In the genomic region with DNA sequence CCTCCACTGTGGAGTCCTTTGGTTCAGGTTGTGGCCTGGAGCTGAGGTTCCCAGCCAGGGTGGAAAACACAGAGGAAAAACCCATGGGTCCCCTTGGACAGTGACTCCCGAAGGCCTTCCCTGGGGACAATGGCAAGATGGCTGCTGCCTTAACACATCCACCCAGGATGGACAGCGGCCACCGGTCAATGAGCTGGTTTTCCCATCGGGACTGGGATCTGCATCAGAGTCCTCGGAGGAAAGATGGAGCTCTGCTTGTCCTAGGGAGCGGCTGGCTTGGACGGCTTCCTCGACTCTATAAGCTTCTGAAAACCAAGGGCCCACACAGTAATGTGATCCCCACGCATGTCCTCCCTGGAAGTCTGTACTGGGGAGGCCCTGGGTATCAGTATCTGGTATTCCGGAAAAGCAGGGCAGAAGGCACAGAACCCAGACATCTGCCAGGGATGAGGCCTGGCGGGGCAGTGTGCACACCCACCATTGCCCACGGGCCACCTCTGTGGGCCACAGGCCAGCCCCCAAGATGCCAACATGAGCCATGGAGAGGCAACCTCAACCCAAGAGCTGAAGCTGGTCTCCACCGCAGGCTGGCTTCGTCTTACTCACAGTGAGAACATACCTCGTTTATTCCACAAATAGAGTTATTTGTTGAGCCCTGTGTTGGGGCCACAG, we compare ENCODE assay signal across 31 cellular contexts.
"Had no signal": no experiment of that assay in that cellular context is flagged by ENCODE, and none has a peak within 500 bp of the region (broad histone marks: within the 10 kb centered on the region; RNA-seq: fewer than 3 reads in every experiment).

No MANE protein-coding gene starts in this region.

- H3K27ac ChIP-seq: adrenal gland, body of pancreas, epithelial cell of prostate, esophagus squamous epithelium, gastroesophageal sphincter had no signal

- H3K4me1 Mint-ChIP-seq: activated CD4-positive, alpha-beta T cell treated with anti-CD3 and anti-CD28 coated beads for 36 hours; activated CD4-positive, alpha-beta T cell treated with anti-CD3 and anti-CD28 coated beads, Interleukin-2, amount 10 ng/mL, durations not matched to agents 24 days and 14 days; activated naive CD4-positive, alpha-beta T cell treated with anti-CD3 and anti-CD28 coated beads, Interleukin-2, amount 50 U/mL, for 24 hours; activated naive CD8-positive, alpha-beta T cell treated with anti-CD3 and anti-CD28 coated beads for 36 hours had no signal

- H3K27me3 Mint-ChIP-seq: activated naive CD4-positive, alpha-beta T cell treated with anti-CD3 and anti-CD28 coated beads, Interleukin-2, amount 50 U/mL, for 24 hours; activated naive CD8-positive, alpha-beta T cell treated with anti-CD3 and anti-CD28 coated beads for 36 hours had no signal

- H3K36me3 ChIP-seq: adrenal gland, esophagus squamous epithelium, gastroesophageal sphincter had no signal

- H3K36me3 Mint-ChIP-seq: activated CD4-positive, alpha-beta memory T cell treated with anti-CD3 and anti-CD28 coated beads for 36 hours; activated CD8-positive, alpha-beta memory T cell treated with anti-CD3 and anti-CD28 coated beads, Interleukin-2, amount 10 ng/mL, durations not matched to agents 7 days and 5 days; activated naive CD4-positive, alpha-beta T cell treated with anti-CD3 and anti-CD28 coated beads, Interleukin-2, amount 50 U/mL, for 24 hours; activated naive CD8-positive, alpha-beta T cell treated with anti-CD3 and anti-CD28 coated beads for 36 hours had no signal

- ATAC-seq: activated CD4-positive, alpha-beta T cell treated with anti-CD3 and anti-CD28 coated beads for 36 hours; activated CD8-positive, alpha-beta memory T cell treated with anti-CD3 and anti-CD28 coated beads, Interleukin-2, amount 10 ng/mL, durations not matched to agents 7 days and 5 days; activated CD8-positive, alpha-beta T cell treated with anti-CD3 and anti-CD28 coated beads, Interleukin-2, amount 10 ng/mL, durations not matched to agents 7 days and 5 days; activated naive CD8-positive, alpha-beta T cell treated with anti-CD3 and anti-CD28 coated beads, Interleukin-2, amount 50 U/mL, for 24 hours; body of pancreas; gastroesophageal sphincter had no signal

- FAIRE-seq: colon, endometrium, endothelial cell of umbilical vein had no signal

- H3K4me3 Mint-ChIP-seq: activated CD4-positive, alpha-beta memory T cell treated with anti-CD3 and anti-CD28 coated beads for 36 hours; activated CD4-positive, alpha-beta T cell treated with anti-CD3 and anti-CD28 coated beads for 36 hours; activated CD4-positive, alpha-beta T cell treated with anti-CD3 and anti-CD28 coated beads, Interleukin-2, amount 10 ng/mL, durations not matched to agents 24 days and 14 days; activated CD8-positive, alpha-beta memory T cell treated with anti-CD3 and anti-CD28 coated beads, Interleukin-2, amount 10 ng/mL, durations not matched to agents 7 days and 5 days; activated CD8-positive, alpha-beta T cell treated with anti-CD3 and anti-CD28 coated beads, Interleukin-2, amount 10 ng/mL, durations not matched to agents 7 days and 5 days; activated naive CD4-positive, alpha-beta T cell treated with anti-CD3 and anti-CD28 coated beads for 36 hours; activated naive CD4-positive, alpha-beta T cell treated with anti-CD3 and anti-CD28 coated beads, Interleukin-2, amount 50 U/mL, for 24 hours; activated naive CD8-positive, alpha-beta T cell treated with anti-CD3 and anti-CD28 coated beads for 36 hours; activated naive CD8-positive, alpha-beta T cell treated with anti-CD3 and anti-CD28 coated beads, Interleukin-2, amount 50 U/mL, for 24 hours; activated T-helper 1 cell treated with anti-CD3 and anti-CD28 coated beads, Interleukin-12 subunit alpha, Interleukin-12 subunit beta, Interleukin-2, Interleukin-4 antibody, amounts not matched to agents 30 ng/mL and 10 ng/mL and 1 ng/mL, durations not matched to agents 14 hours and 24 hours and 36 hours had no signal

- H3K9me3 ChIP-seq: adrenal gland, body of pancreas, esophagus squamous epithelium, gastroesophageal sphincter had no signal

- DNase-seq: activated CD4-positive, alpha-beta memory T cell treated with anti-CD3 and anti-CD28 coated beads for 36 hours; activated CD4-positive, alpha-beta T cell treated with anti-CD3 and anti-CD28 coated beads for 36 hours; activated CD4-positive, alpha-beta T cell treated with anti-CD3 and anti-CD28 coated beads, Interleukin-2, amount 10 ng/mL, durations not matched to agents 24 days and 14 days; activated CD4-positive, CD25-positive, alpha-beta regulatory T cell; activated CD4-positive, CD25-positive, alpha-beta regulatory T cell treated with anti-CD3 and anti-CD28 coated beads, Interleukin-2, amount 50 U/mL, for 72 hours; activated CD8-positive, alpha-beta memory T cell treated with anti-CD3 and anti-CD28 coated beads, Interleukin-2, amount 10 ng/mL, durations not matched to agents 7 days and 5 days; activated CD8-positive, alpha-beta memory T cell treated with anti-CD3 and anti-CD28 coated beads, Interleukin-2, amount 50 U/mL, for 4 hours; activated CD8-positive, alpha-beta T cell treated with anti-CD3 and anti-CD28 coated beads, Interleukin-2, amount 10 ng/mL, durations not matched to agents 7 days and 5 days; activated effector memory CD4-positive, alpha-beta T cell treated with anti-CD3 and anti-CD28 coated beads, Interleukin-2, amount 50 U/mL, for 16 hours; activated naive CD4-positive, alpha-beta T cell treated with anti-CD3 and anti-CD28 coated beads for 36 hours; activated naive CD8-positive, alpha-beta T cell treated with anti-CD3 and anti-CD28 coated beads for 36 hours; activated naive CD8-positive, alpha-beta T cell treated with anti-CD3 and anti-CD28 coated beads, Interleukin-2, amount 50 U/mL, for 24 hours; activated T-cell treated with anti-CD3 and anti-CD28 coated beads, Interleukin-2, amount 50 U/mL, for 1 hour; activated T-cell treated with anti-CD3 and anti-CD28 coated beads, Interleukin-2, amount 50 U/mL, for 48 hours; adrenal gland; amygdala; body of pancreas; caudate nucleus; effector CD8-positive, alpha-beta T cell; esophagus squamous epithelium; foreskin melanocyte; T-helper 1 cell; T-helper 2 cell had no signal

- H3K27ac Mint-ChIP-seq: activated CD4-positive, alpha-beta memory T cell treated with anti-CD3 and anti-CD28 coated beads for 36 hours; activated CD4-positive, alpha-beta T cell treated with anti-CD3 and anti-CD28 coated beads for 36 hours; activated CD4-positive, alpha-beta T cell treated with anti-CD3 and anti-CD28 coated beads, Interleukin-2, amount 10 ng/mL, durations not matched to agents 24 days and 14 days; activated CD8-positive, alpha-beta memory T cell treated with anti-CD3 and anti-CD28 coated beads, Interleukin-2, amount 10 ng/mL, durations not matched to agents 7 days and 5 days; activated CD8-positive, alpha-beta T cell treated with anti-CD3 and anti-CD28 coated beads, Interleukin-2, amount 10 ng/mL, durations not matched to agents 7 days and 5 days; activated naive CD4-positive, alpha-beta T cell treated with anti-CD3 and anti-CD28 coated beads for 36 hours; activated naive CD4-positive, alpha-beta T cell treated with anti-CD3 and anti-CD28 coated beads, Interleukin-2, amount 50 U/mL, for 24 hours; activated naive CD8-positive, alpha-beta T cell treated with anti-CD3 and anti-CD28 coated beads for 36 hours; activated naive CD8-positive, alpha-beta T cell treated with anti-CD3 and anti-CD28 coated beads, Interleukin-2, amount 50 U/mL, for 24 hours; activated T-helper 1 cell treated with anti-CD3 and anti-CD28 coated beads, Interleukin-12 subunit alpha, Interleukin-12 subunit beta, Interleukin-2, Interleukin-4 antibody, amounts not matched to agents 30 ng/mL and 10 ng/mL and 1 ng/mL, durations not matched to agents 14 hours and 24 hours and 36 hours; activated T-helper 2 cell treated with anti-CD3 and anti-CD28 coated beads, Interferon-gamma antibody, Interleukin-2, Interleukin-4, amounts not matched to agents 10 μg/mL and 5 μg/mL and 100 μg/mL, durations not matched to agents 14 hours and 24 hours and 36 hours had no signal

- H3K27me3 ChIP-seq: adrenal gland, body of pancreas, gastroesophageal sphincter had no signal

- H3K4me3 ChIP-seq: adrenal gland, body of pancreas, esophagus squamous epithelium, gastroesophageal sphincter had no signal
